In genomic region chr15:44728576-44729393, GRCh38 we compare ENCODE assay signal across 8 cellular contexts. TPM values are rescaled to one million over a fixed set of nuclear protein-coding genes. Genes with fewer than 3 reads are reported as not detected.
DNase-seq lines count a peak whose midpoint lies in the region; ATAC-seq and TF ChIP-seq lines count a peak whose summit lies in the region.

No MANE protein-coding gene starts in this region.

- H3K36me3 ChIP-seq in PC-9 (ENCODE audit: low read depth) = no peaks in the 10 kb centered on the region

- intact Hi-C loops in PC-9 (cut with micrococcal nuclease; ENCODE audit: unreplicated experiment) = loop anchor here (1.0 to 5.0 kb wide), 3 partner anchors 65 to 571 kb away; partner anchors contain the start of gene SPG11

- H3K9me2 ChIP-seq in PC-9 (ENCODE audit: insufficient read depth) = no peaks in the 10 kb centered on the region

- CTCF ChIA-PET in PC-9 (lab: Charles Lee) = interaction anchor here (0.6 to 1.0 kb wide), 4 partner anchors 9 to 644 kb away, joined by 3 to 6 read pairs (median 4); partner anchors contain the start of genes B2M, PATL2 and SPG11

- peaks cover 12% of the 10 kb centered on the region for H3K79me2 ChIP-seq in PC-9 (ENCODE audit: low read depth)

- in situ Hi-C loops in KBM-7 (cut with MboI; ENCODE audit: low pct_unique_long_range_greater_than_20kb, low sequenced_read_pairs) = loop anchor here (25.0 kb wide), 1 partner anchor 141 kb away; no protein-coding TSS in a partner anchor

- peaks cover 71% of the 10 kb centered on the region for H3K4me1 Mint-ChIP-seq in activated T-cell treated with anti-CD3 and anti-CD28 coated beads, Interleukin-2, amount 50 U/mL, for 4 hours (ENCODE audit: low read depth)

- peak overlapping the region; percentile 99 for H3K4me3 Mint-ChIP-seq in activated T-cell treated with anti-CD3 and anti-CD28 coated beads, Interleukin-2, amount 50 U/mL, for 4 hours

- H2AFZ ChIP-seq in PC-9 = peak overlapping the region; percentile 93

- peak; percentile 71 for ATAC-seq in GM21723 (IDR thresholded peaks at IDR 0.05; ENCODE audit: unreplicated experiment)
- peak; percentile 84 to 85 for ATAC-seq in activated T-cell treated with anti-CD3 and anti-CD28 coated beads, Interleukin-2, amount 50 U/mL, for 4 hours

- peak overlapping the region; percentile 88 for H3K4me3 ChIP-seq in PC-9

- peak overlapping the region; percentile 91 for H3K27ac ChIP-seq in PC-9

- H3K9me3 ChIP-seq in PC-9 (ENCODE audit: insufficient read depth, low read depth) = no peaks in the 10 kb centered on the region

- no peak for TF ChIP-seq CTCF in PC-9 (conservative IDR thresholded peaks at IDR 0.05)

- POLR2A ChIA-PET in PC-9 (lab: Charles Lee; ENCODE audit: unreplicated experiment) = interaction anchor here (0.5 to 1.0 kb wide), 9 partner anchors 9 to 293 kb away, joined by 3 to 13 read pairs (median 4); partner anchors contain the start of genes B2M and PATL2

- TF ChIP-seq POLR2A in erythroblast (IDR thresholded peaks at IDR 0.05; ENCODE audit: low read length) = peak; percentile 76

- H3K4me2 ChIP-seq in PC-9 = peak overlapping the region; percentile 94

- H4K20me1 ChIP-seq in PC-9 (ENCODE audit: insufficient read depth) = no peaks in the 10 kb centered on the region

- H3K27me3 ChIP-seq in PC-9 (ENCODE audit: insufficient read depth, low read depth) = no peaks in the 10 kb centered on the region

- no peaks in the 10 kb centered on the region for H3K9me3 Mint-ChIP-seq in activated T-cell treated with anti-CD3 and anti-CD28 coated beads, Interleukin-2, amount 50 U/mL, for 4 hours

- BruUV-seq in PC-9 (replicated peaks; lab: Mats Ljungman, UMichigan) = no TSS peak

- H3K36me3 Mint-ChIP-seq in activated T-cell treated with anti-CD3 and anti-CD28 coated beads, Interleukin-2, amount 50 U/mL, for 4 hours (ENCODE audit: insufficient read depth) = peaks cover 15% of the 10 kb centered on the region

- no peaks in the 10 kb centered on the region for H3K27me3 Mint-ChIP-seq in activated T-cell treated with anti-CD3 and anti-CD28 coated beads, Interleukin-2, amount 50 U/mL, for 4 hours (ENCODE audit: low read depth)

- H3K4me1 ChIP-seq in PC-9 (replicated peaks; ENCODE audit: insufficient read depth) = peaks cover 35% of the 10 kb centered on the region

- H3F3A ChIP-seq in PC-9 (ENCODE audit: insufficient read depth, low read depth) = peaks cover 31% of the 10 kb centered on the region; the same call in 1 of the 2 replicates

- DNase-seq in DMS53 (lab: John Stamatoyannopoulos, UW) (peak; percentile 97), KBM-7 (peak; percentile 99), PC-9 (peak; percentile 90 to 92), erythroblast (lab: John Stamatoyannopoulos, UW) (peak; percentile 87 to 92), mucosa of gallbladder (ENCODE audit: low spot score) (peak; percentile 98)
- DNase-seq in activated T-cell treated with anti-CD3 and anti-CD28 coated beads, Interleukin-2, amount 50 U/mL, for 4 hours = peak; percentile 95
- DNase-seq in stimulated activated CD8-positive, alpha-beta memory T cell treated with anti-CD3 and anti-CD28 coated beads, Interleukin-4, amount 100 ng/mL, for 24 hours (ENCODE audit: low read depth) = peak; percentile 86

RNA-seq across cellular contexts. Expression of gene TRIM69, which starts 7.5 kb away (rescaled TPM):
- total RNA-seq in PC-9 (2021) = 17.4 and 21.3 TPM in 2 replicates
- 10 to 100 TPM; 45.4 to 58.2 (median 46.4) TPM for total RNA-seq in activated T-cell treated with anti-CD3 and anti-CD28 coated beads, Interleukin-2, amount 50 U/mL, for 4 hours
- 29.8 TPM for total RNA-seq in mucosa of gallbladder

RNA-seq across cellular contexts. Expression of gene B2M, which starts 17.5 kb away (rescaled TPM):
- total RNA-seq in PC-9 (2021) = 606 and 685 TPM in 2 replicates
- 1,000 to 10,000 TPM; 3,850 to 4,350 (median 4,124) TPM for total RNA-seq in activated T-cell treated with anti-CD3 and anti-CD28 coated beads, Interleukin-2, amount 50 U/mL, for 4 hours
- total RNA-seq in mucosa of gallbladder = 2,061 TPM

RNA-seq across cellular contexts. Expression of gene PATL2, which starts 17.7 kb away (rescaled TPM):
- 0.61 and 2.0 TPM in 2 replicates for total RNA-seq in PC-9 (2021)
- 1 to 10 TPM; 3.6 to 5.2 (median 3.9) TPM for total RNA-seq in activated T-cell treated with anti-CD3 and anti-CD28 coated beads, Interleukin-2, amount 50 U/mL, for 4 hours
- total RNA-seq in mucosa of gallbladder = 2.2 TPM

Comparison
In these comparisons a context has a peak if more than half of its experiments do, and no peak if none do; other contexts are left out.
1. Peak in every context shown above with its lines: DNase-seq, ATAC-seq, H3K4me3 ChIP-seq and H3K27ac ChIP-seq.